In the genomic region with DNA sequence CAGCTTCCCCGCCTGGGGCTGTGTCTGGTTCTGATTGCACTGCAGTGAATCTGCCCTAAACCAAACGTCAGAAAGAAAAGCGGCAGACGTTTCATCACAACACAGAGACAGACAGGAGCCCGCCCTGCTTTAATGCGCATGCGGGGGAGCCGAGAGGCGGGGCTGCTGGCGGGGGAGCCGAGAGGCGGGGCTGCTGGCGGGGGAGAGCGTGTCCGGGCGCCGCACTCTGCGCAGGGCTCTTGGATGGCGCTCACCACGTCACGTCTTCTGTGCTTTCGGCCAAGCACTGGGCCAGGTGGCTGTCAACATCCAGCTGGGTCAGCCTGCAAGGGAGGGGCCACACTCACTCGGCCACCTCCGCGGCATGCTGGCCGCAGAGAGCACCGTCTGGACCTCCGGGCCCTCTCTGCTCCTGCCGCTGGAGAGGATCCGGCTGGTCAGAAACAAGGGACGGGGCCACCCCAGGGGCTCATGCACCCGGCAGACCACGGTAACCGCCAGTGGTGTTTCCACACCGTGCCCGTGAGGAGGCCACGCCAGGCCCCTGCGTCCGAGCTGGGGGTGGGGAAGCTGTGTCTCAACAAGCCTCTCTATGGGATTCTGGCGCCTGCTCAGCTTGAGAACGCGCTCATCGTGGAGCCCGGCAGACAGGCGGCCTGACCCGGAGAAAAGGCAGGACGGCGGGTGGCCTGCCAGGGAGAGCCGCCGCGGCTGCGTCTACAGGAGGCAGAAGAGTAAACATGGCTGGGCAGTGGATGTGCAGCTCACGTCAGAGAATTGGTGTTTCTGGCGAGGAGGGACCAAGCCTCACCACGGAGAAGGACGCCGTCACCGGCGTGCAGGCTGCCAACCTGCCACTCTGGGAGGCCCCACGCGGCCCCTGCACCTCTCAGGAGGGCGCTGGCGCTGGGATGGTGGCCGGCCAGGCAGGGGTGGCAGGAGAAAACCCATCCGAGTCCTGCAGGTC, we compare ENCODE assay signal across 1 cellular context.
TF ChIP-seq lines count a peak whose summit lies in the region.

No MANE protein-coding gene starts in this region.

TF ChIP-seq in HepG2, 621 proteins besides CTCF, POLR2A, EP300 and RAD21 (continued from another document and continues in another):
- TF ChIP-seq ZNF891 (CRISPR knock-in tag; IDR thresholded peaks at IDR 0.05) = peak; percentile 61
- no peak for TF ChIP-seq RBM39 (IDR thresholded peaks at IDR 0.05; ENCODE audit: low read depth, low read length, poor library complexity, severe bottlenecking)
- no peak for TF ChIP-seq ATM (IDR thresholded peaks at IDR 0.05; ENCODE audit: borderline replicate concordance)
- peak; percentile 43 for TF ChIP-seq YY1 (IDR thresholded peaks at IDR 0.05; ENCODE audit: insufficient read depth, insufficient replicate concordance, low read depth, low read length)
- TF ChIP-seq SIX4 (CRISPR knock-in tag; IDR thresholded peaks at IDR 0.05) = no peak
- 0 out of 2 replicates have a peak, but pooled peaks have one; percentile 14 for TF ChIP-seq ETV5 (CRISPR knock-in tag; IDR thresholded peaks at IDR 0.05; ENCODE audit: borderline replicate concordance)
- TF ChIP-seq SKIL (CRISPR knock-in tag; IDR thresholded peaks at IDR 0.05; ENCODE audit: borderline replicate concordance) = no peak; the same call in 1 of the 2 replicates
- TF ChIP-seq ZNF260 (CRISPR knock-in tag; IDR thresholded peaks at IDR 0.05; ENCODE audit: borderline replicate concordance, low read depth) = no peak
- TF ChIP-seq ZNF496 (CRISPR knock-in tag; IDR thresholded peaks at IDR 0.05; ENCODE audit: insufficient replicate concordance) = no peak
- TF ChIP-seq, protein P1, sequence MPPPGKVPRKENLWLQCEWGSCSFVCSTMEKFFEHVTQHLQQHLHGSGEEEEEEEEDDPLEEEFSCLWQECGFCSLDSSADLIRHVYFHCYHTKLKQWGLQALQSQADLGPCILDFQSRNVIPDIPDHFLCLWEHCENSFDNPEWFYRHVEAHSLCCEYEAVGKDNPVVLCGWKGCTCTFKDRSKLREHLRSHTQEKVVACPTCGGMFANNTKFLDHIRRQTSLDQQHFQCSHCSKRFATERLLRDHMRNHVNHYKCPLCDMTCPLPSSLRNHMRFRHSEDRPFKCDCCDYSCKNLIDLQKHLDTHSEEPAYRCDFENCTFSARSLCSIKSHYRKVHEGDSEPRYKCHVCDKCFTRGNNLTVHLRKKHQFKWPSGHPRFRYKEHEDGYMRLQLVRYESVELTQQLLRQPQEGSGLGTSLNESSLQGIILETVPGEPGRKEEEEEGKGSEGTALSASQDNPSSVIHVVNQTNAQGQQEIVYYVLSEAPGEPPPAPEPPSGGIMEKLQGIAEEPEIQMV (CRISPR knock-in tag; IDR thresholded peaks at IDR 0.05; ENCODE audit: low read depth) = no peak
- TF ChIP-seq, protein P2, sequence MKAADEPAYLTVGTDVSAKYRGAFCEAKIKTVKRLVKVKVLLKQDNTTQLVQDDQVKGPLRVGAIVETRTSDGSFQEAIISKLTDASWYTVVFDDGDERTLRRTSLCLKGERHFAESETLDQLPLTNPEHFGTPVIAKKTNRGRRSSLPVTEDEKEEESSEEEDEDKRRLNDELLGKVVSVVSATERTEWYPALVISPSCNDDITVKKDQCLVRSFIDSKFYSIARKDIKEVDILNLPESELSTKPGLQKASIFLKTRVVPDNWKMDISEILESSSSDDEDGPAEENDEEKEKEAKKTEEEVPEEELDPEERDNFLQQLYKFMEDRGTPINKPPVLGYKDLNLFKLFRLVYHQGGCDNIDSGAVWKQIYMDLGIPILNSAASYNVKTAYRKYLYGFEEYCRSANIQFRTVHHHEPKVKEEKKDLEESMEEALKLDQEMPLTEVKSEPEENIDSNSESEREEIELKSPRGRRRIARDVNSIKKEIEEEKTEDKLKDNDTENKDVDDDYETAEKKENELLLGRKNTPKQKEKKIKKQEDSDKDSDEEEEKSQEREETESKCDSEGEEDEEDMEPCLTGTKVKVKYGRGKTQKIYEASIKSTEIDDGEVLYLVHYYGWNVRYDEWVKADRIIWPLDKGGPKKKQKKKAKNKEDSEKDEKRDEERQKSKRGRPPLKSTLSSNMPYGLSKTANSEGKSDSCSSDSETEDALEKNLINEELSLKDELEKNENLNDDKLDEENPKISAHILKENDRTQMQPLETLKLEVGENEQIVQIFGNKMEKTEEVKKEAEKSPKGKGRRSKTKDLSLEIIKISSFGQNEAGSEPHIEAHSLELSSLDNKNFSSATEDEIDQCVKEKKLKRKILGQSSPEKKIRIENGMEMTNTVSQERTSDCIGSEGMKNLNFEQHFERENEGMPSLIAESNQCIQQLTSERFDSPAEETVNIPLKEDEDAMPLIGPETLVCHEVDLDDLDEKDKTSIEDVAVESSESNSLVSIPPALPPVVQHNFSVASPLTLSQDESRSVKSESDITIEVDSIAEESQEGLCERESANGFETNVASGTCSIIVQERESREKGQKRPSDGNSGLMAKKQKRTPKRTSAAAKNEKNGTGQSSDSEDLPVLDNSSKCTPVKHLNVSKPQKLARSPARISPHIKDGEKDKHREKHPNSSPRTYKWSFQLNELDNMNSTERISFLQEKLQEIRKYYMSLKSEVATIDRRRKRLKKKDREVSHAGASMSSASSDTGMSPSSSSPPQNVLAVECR (CRISPR knock-in tag; IDR thresholded peaks at IDR 0.05; ENCODE audit: borderline replicate concordance) = peak; percentile 99
- TF ChIP-seq, protein P3, sequence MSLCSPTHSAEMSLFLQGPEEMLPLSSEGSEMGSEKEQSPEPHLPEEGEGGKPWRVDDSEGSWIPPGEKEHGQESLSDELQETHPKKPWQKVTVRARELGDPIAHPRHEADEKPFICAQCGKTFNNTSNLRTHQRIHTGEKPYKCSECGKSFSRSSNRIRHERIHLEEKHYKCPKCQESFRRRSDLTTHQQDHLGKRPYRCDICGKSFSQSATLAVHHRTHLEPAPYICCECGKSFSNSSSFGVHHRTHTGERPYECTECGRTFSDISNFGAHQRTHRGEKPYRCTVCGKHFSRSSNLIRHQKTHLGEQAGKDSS (CRISPR knock-in tag; IDR thresholded peaks at IDR 0.05; ENCODE audit: borderline replicate concordance, low read depth) = peak; percentile 84
- TF ChIP-seq ZNF550 (CRISPR knock-in tag; IDR thresholded peaks at IDR 0.05; ENCODE audit: borderline replicate concordance) = no peak
- TF ChIP-seq ZNF713 (CRISPR knock-in tag; IDR thresholded peaks at IDR 0.05) = 0 out of 2 replicates have a peak, but pooled peaks have one; percentile 1
- TF ChIP-seq KDM2A (CRISPR knock-in tag; IDR thresholded peaks at IDR 0.05; ENCODE audit: borderline replicate concordance, low read depth) = peak; percentile 83
- TF ChIP-seq MZF1 (CRISPR knock-in tag; IDR thresholded peaks at IDR 0.05; ENCODE audit: borderline replicate concordance) = 0 out of 2 replicates have a peak, but pooled peaks have one; percentile 81
- no peak for TF ChIP-seq ZNF549 (CRISPR knock-in tag; IDR thresholded peaks at IDR 0.05)
- TF ChIP-seq, protein P4, sequence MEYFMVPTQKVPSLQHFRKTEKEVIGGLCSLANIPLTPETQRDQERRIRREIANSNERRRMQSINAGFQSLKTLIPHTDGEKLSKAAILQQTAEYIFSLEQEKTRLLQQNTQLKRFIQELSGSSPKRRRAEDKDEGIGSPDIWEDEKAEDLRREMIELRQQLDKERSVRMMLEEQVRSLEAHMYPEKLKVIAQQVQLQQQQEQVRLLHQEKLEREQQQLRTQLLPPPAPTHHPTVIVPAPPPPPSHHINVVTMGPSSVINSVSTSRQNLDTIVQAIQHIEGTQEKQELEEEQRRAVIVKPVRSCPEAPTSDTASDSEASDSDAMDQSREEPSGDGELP (IDR thresholded peaks at IDR 0.05; ENCODE audit: borderline replicate concordance, low read depth) = peak; percentile 99
- no peak; the same call in 1 of the 2 replicates for TF ChIP-seq KLF15 (CRISPR knock-in tag; IDR thresholded peaks at IDR 0.05; ENCODE audit: borderline replicate concordance)
- no peak for TF ChIP-seq CCAR2 (optimal IDR thresholded peaks at IDR 0.05; ENCODE audit: low read depth, low read length)
- TF ChIP-seq RFXAP (CRISPR knock-in tag; IDR thresholded peaks at IDR 0.05; ENCODE audit: borderline replicate concordance) = peak; percentile 17; the same call in 1 of the 2 replicates
- TF ChIP-seq, protein P5, sequence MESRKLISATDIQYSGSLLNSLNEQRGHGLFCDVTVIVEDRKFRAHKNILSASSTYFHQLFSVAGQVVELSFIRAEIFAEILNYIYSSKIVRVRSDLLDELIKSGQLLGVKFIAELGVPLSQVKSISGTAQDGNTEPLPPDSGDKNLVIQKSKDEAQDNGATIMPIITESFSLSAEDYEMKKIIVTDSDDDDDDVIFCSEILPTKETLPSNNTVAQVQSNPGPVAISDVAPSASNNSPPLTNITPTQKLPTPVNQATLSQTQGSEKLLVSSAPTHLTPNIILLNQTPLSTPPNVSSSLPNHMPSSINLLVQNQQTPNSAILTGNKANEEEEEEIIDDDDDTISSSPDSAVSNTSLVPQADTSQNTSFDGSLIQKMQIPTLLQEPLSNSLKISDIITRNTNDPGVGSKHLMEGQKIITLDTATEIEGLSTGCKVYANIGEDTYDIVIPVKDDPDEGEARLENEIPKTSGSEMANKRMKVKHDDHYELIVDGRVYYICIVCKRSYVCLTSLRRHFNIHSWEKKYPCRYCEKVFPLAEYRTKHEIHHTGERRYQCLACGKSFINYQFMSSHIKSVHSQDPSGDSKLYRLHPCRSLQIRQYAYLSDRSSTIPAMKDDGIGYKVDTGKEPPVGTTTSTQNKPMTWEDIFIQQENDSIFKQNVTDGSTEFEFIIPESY (CRISPR knock-in tag; IDR thresholded peaks at IDR 0.05) = peak; percentile 3; the same call in 1 of the 2 replicates
- TF ChIP-seq ZNF557 (CRISPR knock-in tag; IDR thresholded peaks at IDR 0.05) = 0 out of 2 replicates have a peak, but pooled peaks have one; percentile 36
- no peak for TF ChIP-seq MTA3 (CRISPR knock-in tag; IDR thresholded peaks at IDR 0.05)
- peak; percentile 44; the same call in 1 of the 2 replicates for TF ChIP-seq DNMT1 (CRISPR knock-in tag; IDR thresholded peaks at IDR 0.05)
- TF ChIP-seq ZNF263 (CRISPR knock-in tag; IDR thresholded peaks at IDR 0.05) = no peak; the same call in none of the 2 replicates
- no peak for TF ChIP-seq RFX1 (IDR thresholded peaks at IDR 0.05)
- peak; percentile 70 for TF ChIP-seq NFYC (CRISPR knock-in tag; IDR thresholded peaks at IDR 0.05)
- TF ChIP-seq RCOR2 (CRISPR knock-in tag; IDR thresholded peaks at IDR 0.05) = no peak
- TF ChIP-seq, protein P6, sequence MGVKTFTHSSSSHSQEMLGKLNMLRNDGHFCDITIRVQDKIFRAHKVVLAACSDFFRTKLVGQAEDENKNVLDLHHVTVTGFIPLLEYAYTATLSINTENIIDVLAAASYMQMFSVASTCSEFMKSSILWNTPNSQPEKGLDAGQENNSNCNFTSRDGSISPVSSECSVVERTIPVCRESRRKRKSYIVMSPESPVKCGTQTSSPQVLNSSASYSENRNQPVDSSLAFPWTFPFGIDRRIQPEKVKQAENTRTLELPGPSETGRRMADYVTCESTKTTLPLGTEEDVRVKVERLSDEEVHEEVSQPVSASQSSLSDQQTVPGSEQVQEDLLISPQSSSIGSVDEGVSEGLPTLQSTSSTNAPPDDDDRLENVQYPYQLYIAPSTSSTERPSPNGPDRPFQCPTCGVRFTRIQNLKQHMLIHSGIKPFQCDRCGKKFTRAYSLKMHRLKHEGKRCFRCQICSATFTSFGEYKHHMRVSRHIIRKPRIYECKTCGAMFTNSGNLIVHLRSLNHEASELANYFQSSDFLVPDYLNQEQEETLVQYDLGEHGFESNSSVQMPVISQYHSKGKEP (CRISPR knock-in tag; IDR thresholded peaks at IDR 0.05) = no peak
- TF ChIP-seq ZFP36 (IDR thresholded peaks at IDR 0.05; ENCODE audit: borderline replicate concordance, low read depth, low read length, partially characterized antibody) = no peak
- TF ChIP-seq SIX1 (CRISPR knock-in tag; IDR thresholded peaks at IDR 0.05; ENCODE audit: borderline replicate concordance) = no peak
